Comparison of ENCODE assay signal across 1 cellular context in genomic region chr3:49673715-49674490, GRCh38.
TF ChIP-seq lines count a peak whose summit lies in the region.

TSS of gene APEH (plus strand) at chr3:49674351. CDS start at chr3:49674402, 51 bp downstream.

TF ChIP-seq in WTC11, 78 proteins besides CTCF, POLR2A, EP300 and RAD21 (continued from another document and continues in another):
- TF ChIP-seq ARID4B (CRISPR knock-in tag; IDR thresholded peaks at IDR 0.05; ENCODE audit: borderline replicate concordance) (peak; percentile 55), E2F1 (CRISPR knock-in tag; IDR thresholded peaks at IDR 0.05) (no peak), TEAD1 (CRISPR knock-in tag; IDR thresholded peaks at IDR 0.05) (peak; percentile 42; the same call in 1 of the 2 replicates), E2F5 (CRISPR knock-in tag; IDR thresholded peaks at IDR 0.05) (peak; percentile 68; the same call in 1 of the 2 replicates), USF1 (CRISPR knock-in tag; IDR thresholded peaks at IDR 0.05) (peak; percentile 51), SP1 (CRISPR knock-in tag; conservative IDR thresholded peaks at IDR 0.05) (peak; percentile 89), ZNF396 (CRISPR knock-in tag; IDR thresholded peaks at IDR 0.05; ENCODE audit: borderline replicate concordance) (no peak), NFYB (CRISPR knock-in tag; conservative IDR thresholded peaks at IDR 0.05; ENCODE audit: low read depth) (no peak), ELF4 (CRISPR knock-in tag; IDR thresholded peaks at IDR 0.05; ENCODE audit: low read depth) (no peak), USF2 (CRISPR knock-in tag; IDR thresholded peaks at IDR 0.05) (no peak), ZBTB43 (CRISPR knock-in tag; IDR thresholded peaks at IDR 0.05) (0 out of 2 replicates have a peak, but pooled peaks have one; percentile 52), MYBL2 (CRISPR knock-in tag; IDR thresholded peaks at IDR 0.05) (peak; percentile 39; the same call in 1 of the 2 replicates), AFF4 (CRISPR knock-in tag; IDR thresholded peaks at IDR 0.05; ENCODE audit: borderline replicate concordance) (0 out of 2 replicates have a peak, but pooled peaks have one; percentile 55), ESRRA (CRISPR knock-in tag; IDR thresholded peaks at IDR 0.05; ENCODE audit: borderline replicate concordance) (0 out of 2 replicates have a peak, but pooled peaks have one; percentile 5), CDX4 (CRISPR knock-in tag; IDR thresholded peaks at IDR 0.05; ENCODE audit: borderline replicate concordance) (no peak), KAT7 (CRISPR knock-in tag; IDR thresholded peaks at IDR 0.05; ENCODE audit: borderline replicate concordance) (0 out of 2 replicates have a peak, but pooled peaks have one; percentile 21), GTF2I (CRISPR knock-in tag; conservative IDR thresholded peaks at IDR 0.05) (no peak), HMGXB4 (CRISPR knock-in tag; IDR thresholded peaks at IDR 0.05) (peak; percentile 94), ZNF281 (CRISPR knock-in tag; IDR thresholded peaks at IDR 0.05) (0 out of 2 replicates have a peak, but pooled peaks have one; percentile 17), CBFB (CRISPR knock-in tag; IDR thresholded peaks at IDR 0.05; ENCODE audit: low read depth) (no peak), TP53 (CRISPR knock-in tag; IDR thresholded peaks at IDR 0.05) (peak; percentile 77), PRDM15 (CRISPR knock-in tag; IDR thresholded peaks at IDR 0.05) (no peak), ETV6 (CRISPR knock-in tag; IDR thresholded peaks at IDR 0.05) (peak; percentile 29; the same call in 1 of the 2 replicates), SOX15 (CRISPR knock-in tag; IDR thresholded peaks at IDR 0.05) (no peak)
